7 cellular contexts compared by ENCODE assay signal in genomic region chr2:53787911-53788289, GRCh38. TPM values are rescaled to one million over a fixed set of nuclear protein-coding genes. Genes with fewer than 3 reads are reported as not detected.
DNase-seq lines count a peak whose midpoint lies in the region; ATAC-seq, FAIRE-seq and TF ChIP-seq lines count a peak whose summit lies in the region.

No MANE protein-coding gene starts in this region.

- H3K27ac ChIP-seq in H9 (ENCODE audit: insufficient read length, low read depth, low read length) (no peak overlapping the region), gastroesophageal sphincter (peak overlapping the region in 2 of 4 donors; percentile 86 to 88), small intestine (ENCODE audit: low read depth in 1 of 2, low read length in 1 of 2) (peak overlapping the region in 1 of 2 donors; percentile 87)

- H2AFZ ChIP-seq in H9 (ENCODE audit: low read length): no peak overlapping the region

- H3K4me2 ChIP-seq in H9 (ENCODE audit: insufficient read depth, insufficient read length, low read length): peak overlapping the region; percentile 100

- H3K27ac Mint-ChIP-seq in H9: peak overlapping the region; percentile 2 to 94 (median 78); a peak in 3 of 7 replicates
- peak overlapping the region; percentile 93 to 95 for H3K27ac Mint-ChIP-seq in T-cell

- no peak overlapping the region for H3K18ac ChIP-seq in H9 (ENCODE audit: insufficient read length, low read depth, low read length)

- no peak overlapping the region for H3K4ac ChIP-seq in H9 (ENCODE audit: low read depth, low read length)

- no peak for ATAC-seq in T-cell (replicated peaks in 1 of 4)
- no peak for ATAC-seq in gastroesophageal sphincter

- H3K27me3 Mint-ChIP-seq in H9 (ENCODE audit: low read depth) (no peaks in the 10 kb centered on the region), T-cell (no peaks in the 10 kb centered on the region)

- H3K23ac ChIP-seq in H9 (ENCODE audit: insufficient read length, low read depth, low read length): no peak overlapping the region

- H3K4me3 Mint-ChIP-seq in H9 (peak overlapping the region; percentile 97 to 99), T-cell (peak overlapping the region; percentile 97 to 99 (median 97))

- H3K4me1 Mint-ChIP-seq in H9 (peaks cover 31 to 33% of the 10 kb centered on the region in 2 experiments), T-cell (peaks cover 63 to 65% (median 63%) of the 10 kb centered on the region in 3 donors)

- H3K4me1 ChIP-seq in H9 (ENCODE audit: insufficient read depth, low read length): no peaks in the 10 kb centered on the region
- H3K4me1 ChIP-seq in gastroesophageal sphincter: peaks cover 3 to 56% (median 18%) of the 10 kb centered on the region in 3 donors
- peaks cover 6 to 12% of the 10 kb centered on the region in 2 donors for H3K4me1 ChIP-seq in small intestine (ENCODE audit: control insufficient read depth in 2 of 2, insufficient read depth in 1 of 2, low read depth in 1 of 2, low read length in 1 of 2)

- no peak overlapping the region for H2BK5ac ChIP-seq in H9 (ENCODE audit: insufficient read length, low read length)

- peaks cover 11% of the 10 kb centered on the region for H3K79me1 ChIP-seq in H9 (ENCODE audit: insufficient read depth, low read depth, low read length, poor library complexity, severe bottlenecking)

- TF ChIP-seq POLR2A in gastroesophageal sphincter (IDR thresholded peaks at IDR 0.05): no peak

- TF ChIP-seq CTCF in H9 (conservative IDR thresholded peaks at IDR 0.05) (no peak), gastroesophageal sphincter (IDR thresholded peaks at IDR 0.05) (no peak)

- no peak overlapping the region for H4K5ac ChIP-seq in H9 (ENCODE audit: insufficient read length, low read depth, low read length)

- H4K91ac ChIP-seq in H9 (ENCODE audit: insufficient read length, low read depth, low read length): no peak overlapping the region

- no peaks in the 10 kb centered on the region for H3K9me3 Mint-ChIP-seq in H9
- no peaks in the 10 kb centered on the region for H3K9me3 Mint-ChIP-seq in T-cell

- no peaks in the 10 kb centered on the region for H3K27me3 ChIP-seq in H9 (ENCODE audit: insufficient read depth, low read length)
- H3K27me3 ChIP-seq in gastroesophageal sphincter: no peaks in the 10 kb centered on the region
- H3K27me3 ChIP-seq in small intestine (ENCODE audit: control insufficient read depth in 2 of 2, insufficient read depth in 2 of 2, low read length in 2 of 2): no peaks in the 10 kb centered on the region

- H4K20me1 ChIP-seq in H9 (ENCODE audit: control insufficient read depth, insufficient read depth, insufficient read length): peaks cover 5% of the 10 kb centered on the region

- H3K56ac ChIP-seq in H9 (ENCODE audit: insufficient read length, low read depth, low read length): no peak overlapping the region

- H3K4me3 ChIP-seq in gastroesophageal sphincter (peak overlapping the region; percentile 71 to 81), small intestine (ENCODE audit: low read depth in 1 of 2, low read length in 2 of 2) (peak overlapping the region; percentile 63 to 84)

- no peak overlapping the region for H3K14ac ChIP-seq in H9 (ENCODE audit: insufficient read depth, low read length)

- H3K9me3 ChIP-seq in H9 (ENCODE audit: control insufficient read depth, low read depth, low read length) (no peaks in the 10 kb centered on the region), gastroesophageal sphincter (no peaks in the 10 kb centered on the region), small intestine (ENCODE audit: control insufficient read depth, low read depth) (no peaks in the 10 kb centered on the region)

- H2BK20ac ChIP-seq in H9 (ENCODE audit: low read depth, low read length, poor library complexity, severe bottlenecking): no peak overlapping the region

- H2BK15ac ChIP-seq in H9 (ENCODE audit: low read depth, low read length): no peak overlapping the region

- POLR2A ChIA-PET in T-cell (lab: Charles Lee): interaction anchor here (2.9 to 3.5 kb wide), 2 partner anchors 20 kb away, joined by 18 to 27 read pairs; partner anchors contain the start of gene CHAC2 (in 2 of the 2)

- CTCF ChIA-PET in T-cell (lab: Charles Lee): interaction anchor here in 1 of 2 donors (0.6 to 3.1 kb wide), 2 partner anchors 13 to 20 kb away, joined by 4 to 21 read pairs; partner anchors contain the start of gene CHAC2

- no peaks in the 10 kb centered on the region; a peak in 1 of 7 replicates for H3K36me3 Mint-ChIP-seq in H9 (ENCODE audit: insufficient read depth in 1 of 3, low read depth in 3 of 3)
- peaks cover 3% of the 10 kb centered on the region for H3K36me3 Mint-ChIP-seq in T-cell

- DNase-seq in H9: no peak
- no peak for DNase-seq in T-cell
- DNase-seq in small intestine: peak; percentile 27
- no peak for DNase-seq in NOMO-1 treated with DMSO at 0.1 percent for 48 hours (lab: John Stamatoyannopoulos, UW; ENCODE audit: unreplicated experiment)
- DNase-seq in NCI-H1436 (lab: John Stamatoyannopoulos, UW): no peak
- DNase-seq in frontal cortex (ENCODE audit: low spot score in 2 of 2): no peak

- TF ChIP-seq EP300 in gastroesophageal sphincter (IDR thresholded peaks at IDR 0.05): no peak

- H2BK12ac ChIP-seq in H9 (ENCODE audit: insufficient read length, low read depth, low read length): no peak overlapping the region

- H3K36me3 ChIP-seq in gastroesophageal sphincter (no peaks in the 10 kb centered on the region), small intestine (ENCODE audit: control insufficient read depth in 2 of 2, insufficient read depth in 2 of 2, low read length in 2 of 2) (no peaks in the 10 kb centered on the region)

- FAIRE-seq in small intestine (lab: Jason Lieb, UNC): no peak
- FAIRE-seq in frontal cortex (lab: Jason Lieb, UNC): no peak

- H2AK5ac ChIP-seq in H9 (ENCODE audit: insufficient read length, low read length): no peak overlapping the region

- H3K23me2 ChIP-seq in H9 (ENCODE audit: insufficient read length, low read depth, low read length, poor library complexity, severe bottlenecking): peaks cover 15% of the 10 kb centered on the region

- peaks cover 22% of the 10 kb centered on the region; the same call in 1 of the 2 replicates for H3K79me2 ChIP-seq in H9 (ENCODE audit: insufficient read depth, low read length)

- H4K8ac ChIP-seq in H9 (replicated peaks; ENCODE audit: insufficient read length, low read depth, low read length): no peak overlapping the region

- no peak overlapping the region for H2BK120ac ChIP-seq in H9 (ENCODE audit: low read depth, low read length, poor library complexity, severe bottlenecking)

- WGBS in H9 (ENCODE audit: extremely low coverage, insufficient read length, low lambda C conversion rate): no CpG with 5 or more reads among the region's 7 CpGs
- 9 to 14% methylated on average over 7 of the region's 7 CpGs for WGBS in gastroesophageal sphincter (ENCODE audit: low coverage in 1 of 2), 2 donors
- 1 to 6% (median 2%) methylated on average over 7 of the region's 7 CpGs for WGBS in small intestine, 3 donors

- no peak overlapping the region for H3T11ph ChIP-seq in H9 (ENCODE audit: low read length)

- H3K9ac ChIP-seq in H9 (ENCODE audit: extremely low read depth, insufficient read length, low read length): peak overlapping the region; percentile 84

RNA-seq across cellular contexts. Expression of gene ERLEC1, which starts 1.1 kb away (rescaled TPM):
- total RNA-seq in H9 (2021): 21.6 and 23.3 TPM in 2 replicates
- total RNA-seq in T-cell: 10 to 100 TPM; 16.7 to 28.3 (median 25.2) TPM
- total RNA-seq in gastroesophageal sphincter: 10 to 100 TPM; 34.4 to 54.1 (median 44.5) TPM
- 10 to 100 TPM; 13.0 to 42.7 (median 19.7) TPM for polyA plus RNA-seq in small intestine
- total RNA-seq in frontal cortex: 54.2 TPM

RNA-seq across cellular contexts. Expression of gene ASB3, which starts 1.1 kb away (rescaled TPM):
- total RNA-seq in H9 (2021) (23.1 and 25.5 TPM in 2 replicates), T-cell (10 to 100 TPM; 27.5 to 36.4 (median 30.7) TPM), gastroesophageal sphincter (10 to 100 TPM; 14.0 to 19.3 (median 16.6) TPM), frontal cortex (80.7 TPM)
- polyA plus RNA-seq in small intestine: 1 to 10 TPM; 6.0 to 6.7 (median 6.5) TPM

RNA-seq across cellular contexts. Expression of gene CHAC2, which starts 20.3 kb away (rescaled TPM):
- total RNA-seq in H9 (2021): 10.7 and 11.3 TPM in 2 replicates
- 1 to 10 TPM; 1.4 to 3.7 (median 2.7) TPM for total RNA-seq in T-cell
- total RNA-seq in gastroesophageal sphincter: 1 to 10 TPM; 1.6 to 3.6 (median 2.1) TPM
- 10 to 100 TPM in 1 of 3 donors, 1 to 10 TPM in 2; 6.8 to 14.7 (median 7.2) TPM for polyA plus RNA-seq in small intestine
- 6.5 TPM for total RNA-seq in frontal cortex
